Comparison of ENCODE assay signal across 8 cellular contexts in the genomic region with DNA sequence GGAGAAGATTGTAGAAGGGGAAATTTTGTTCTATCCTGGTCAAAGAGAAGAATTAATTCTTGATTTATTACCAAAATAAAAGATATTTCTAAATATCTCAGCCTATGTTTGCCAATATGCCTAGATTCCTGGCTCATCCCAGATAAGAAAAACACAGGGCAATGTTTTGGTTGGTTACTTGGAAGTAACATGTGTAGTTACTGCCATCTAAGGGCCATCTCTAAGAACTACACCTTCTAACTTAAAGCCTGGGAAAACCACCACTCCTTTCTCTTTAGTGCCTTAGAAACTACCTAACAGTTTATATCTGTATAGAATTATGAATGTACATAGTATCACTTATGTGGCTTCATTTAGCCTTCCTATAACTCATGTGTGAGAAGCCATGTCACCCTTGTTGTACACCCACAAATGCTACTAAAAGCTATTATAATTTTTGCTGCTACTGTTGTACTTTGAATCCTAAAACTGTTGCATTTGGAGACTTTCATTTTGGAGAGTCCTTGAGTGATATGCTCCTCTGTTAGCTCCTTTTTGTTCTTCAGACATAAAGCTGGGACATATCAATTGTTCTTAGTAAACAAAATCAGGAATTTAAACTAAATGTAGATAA. TPM values are rescaled to one million over a fixed set of nuclear protein-coding genes. Genes with fewer than 3 reads are reported as not detected.
DNase-seq lines count a peak whose midpoint lies in the region; ATAC-seq and TF ChIP-seq lines count a peak whose summit lies in the region.

No MANE protein-coding gene starts in this region.

- DNase-seq in GF-D8 (lab: John Stamatoyannopoulos, UW) (peak; percentile 5), MV-4-11 (lab: John Stamatoyannopoulos, UW) (peak; percentile 48), SK-N-SH (peak; percentile 47), NCI-H128 (lab: John Stamatoyannopoulos, UW; ENCODE audit: unreplicated experiment) (no peak)
- DNase-seq in naive thymus-derived CD4-positive, alpha-beta T cell, result peak in 7 of 9 donors; percentile 8 to 43 (median 32)
- no peak for DNase-seq in activated CD8-positive, alpha-beta memory T cell treated with anti-CD3 and anti-CD28 coated beads, Interleukin-2, amount 50 U/mL, for 4 hours
- DNase-seq in stimulated activated CD4-positive, alpha-beta T cell treated with anti-CD3 and anti-CD28 coated beads, Interleukin-4, amount 100 ng/mL, for 24 hours, result no peak

- H3K27me3 Mint-ChIP-seq in naive thymus-derived CD4-positive, alpha-beta T cell, result peaks cover 0 to 5% (median 0%) of the 10 kb centered on the region in 5 donors

- ATAC-seq in esophagus mucosa, result peak; percentile 76
- ATAC-seq in naive thymus-derived CD4-positive, alpha-beta T cell, result peak; percentile 36

- intact Hi-C loops in naive thymus-derived CD4-positive, alpha-beta T cell (cut with micrococcal nuclease), result loop anchor here (1.0 to 10.0 kb wide), 11 partner anchors 74 to 1077 kb away; partner anchors contain the start of genes CD1B (in 1 of the 2) and KIRREL1 (in 1 of the 2)

- H3F3A ChIP-seq in SK-N-SH (replicated peaks; ENCODE audit: insufficient read depth), result peaks cover 11% of the 10 kb centered on the region

- H3K36me3 ChIP-seq in SK-N-SH (replicated peaks in 1 of 2; ENCODE audit: control insufficient read depth in 1 of 2, insufficient read depth in 2 of 2, low read length in 1 of 2), result no peaks in the 10 kb centered on the region
- H3K36me3 ChIP-seq in naive thymus-derived CD4-positive, alpha-beta T cell (ENCODE audit: control insufficient read depth in 2 of 3, insufficient read depth in 3 of 3, low read length in 3 of 3), result no peaks in the 10 kb centered on the region

- TF ChIP-seq RAD21 in SK-N-SH (IDR thresholded peaks at IDR 0.05; ENCODE audit: low read length), result peak; percentile 76

- peaks cover 0 to under 1% (median 0%) of the 10 kb centered on the region in 5 donors for H3K36me3 Mint-ChIP-seq in naive thymus-derived CD4-positive, alpha-beta T cell

- H3K9me2 ChIP-seq in SK-N-SH, result no peaks in the 10 kb centered on the region

- no peak for TF ChIP-seq EP300 in SK-N-SH (IDR thresholded peaks at IDR 0.05; ENCODE audit: borderline replicate concordance in 1 of 2, low read depth in 1 of 2, low read length in 1 of 2)

- POLR2A ChIA-PET in SK-N-SH (lab: Yijun Ruan, JAX), result interaction anchor here (0.7 kb wide), 1 partner anchor 263 kb away, joined by 4 read pairs; no protein-coding TSS in a partner anchor
- POLR2A ChIA-PET in naive thymus-derived CD4-positive, alpha-beta T cell (lab: Charles Lee), result no interaction called here

- H3K27ac Mint-ChIP-seq in naive thymus-derived CD4-positive, alpha-beta T cell, result no peak overlapping the region

- peaks cover 0 to 4% of the 10 kb centered on the region in 2 experiments; a peak in 2 of 4 replicates for H3K4me1 ChIP-seq in SK-N-SH (ENCODE audit: control insufficient read depth in 1 of 2, insufficient read depth in 2 of 2, low read depth in 1 of 2, low read length in 1 of 2)
- H3K4me1 ChIP-seq in naive thymus-derived CD4-positive, alpha-beta T cell (ENCODE audit: control insufficient read depth in 2 of 2, insufficient read depth in 2 of 2, low read length in 2 of 2), result peaks cover 15 to 27% of the 10 kb centered on the region in 2 donors

- H4K20me1 ChIP-seq in SK-N-SH (ENCODE audit: insufficient read depth), result no peaks in the 10 kb centered on the region

- H3K9ac ChIP-seq in SK-N-SH, result no peak overlapping the region

- CTCF ChIA-PET in SK-N-SH (lab: Yijun Ruan, JAX), result interaction anchor here (0.6 to 2.2 kb wide), 19 partner anchors 10 to 1136 kb away, joined by 3 to 9 read pairs (median 3); no protein-coding TSS in a partner anchor
- CTCF ChIA-PET in naive thymus-derived CD4-positive, alpha-beta T cell (lab: Charles Lee), result interaction anchor here (0.6 to 5.8 kb wide), 10 partner anchors 10 to 869 kb away, joined by 3 to 60 read pairs (median 4); no protein-coding TSS in a partner anchor

- no peaks in the 10 kb centered on the region for H3K9me3 ChIP-seq in SK-N-SH
- H3K9me3 ChIP-seq in naive thymus-derived CD4-positive, alpha-beta T cell (ENCODE audit: control insufficient read depth in 2 of 3, low read length in 3 of 3), result no peaks in the 10 kb centered on the region

- no peak overlapping the region for H3K4me2 ChIP-seq in SK-N-SH

- H3K4me3 ChIP-seq in SK-N-SH (ENCODE audit: low read depth in 2 of 2, low read length in 1 of 2), result no peak overlapping the region; a peak in 1 of 4 replicates
- no peak overlapping the region for H3K4me3 ChIP-seq in naive thymus-derived CD4-positive, alpha-beta T cell (ENCODE audit: low read length)

- no peak overlapping the region for H3K27ac ChIP-seq in SK-N-SH (ENCODE audit: low read depth in 2 of 2, low read length in 1 of 2)
- H3K27ac ChIP-seq in naive thymus-derived CD4-positive, alpha-beta T cell (ENCODE audit: low read depth, low read length), result no peak overlapping the region

- TF ChIP-seq CTCF in SK-N-SH (IDR thresholded peaks at IDR 0.05), result peak; percentile 83

- no peaks in the 10 kb centered on the region for H3K9me3 Mint-ChIP-seq in naive thymus-derived CD4-positive, alpha-beta T cell

- H2AFZ ChIP-seq in SK-N-SH (ENCODE audit: low read depth), result peak overlapping the region; percentile 39; the same call in 1 of the 2 replicates

- no peak overlapping the region for H3K4me3 Mint-ChIP-seq in naive thymus-derived CD4-positive, alpha-beta T cell

- H3K27me3 ChIP-seq in SK-N-SH (ENCODE audit: insufficient read depth), result no peaks in the 10 kb centered on the region
- no peaks in the 10 kb centered on the region for H3K27me3 ChIP-seq in naive thymus-derived CD4-positive, alpha-beta T cell (ENCODE audit: control insufficient read depth in 2 of 2, insufficient read depth in 2 of 2, low read length in 2 of 2)

- no peaks in the 10 kb centered on the region for H3K79me2 ChIP-seq in SK-N-SH (ENCODE audit: insufficient read depth)

- H3K4me1 Mint-ChIP-seq in naive thymus-derived CD4-positive, alpha-beta T cell, result peaks cover 8 to 61% (median 16%) of the 10 kb centered on the region in 7 donors

TF ChIP-seq in SK-N-SH, 30 proteins besides CTCF, POLR2A, EP300 and RAD21:
- TF ChIP-seq SMC3 (IDR thresholded peaks at IDR 0.05; ENCODE audit: low read depth, low read length), result peak; percentile 37
- TF ChIP-seq RCOR1 (IDR thresholded peaks at IDR 0.05; ENCODE audit: low read length), result no peak

RNA-seq across cellular contexts. Expression of gene AIM2, which starts 4.5 kb away (rescaled TPM):
- polyA plus RNA-seq in SK-N-SH (2012; rRNA removed), result 1.1 TPM in 2 replicates
- 1.6 and 1.8 TPM in 2 replicates for polyA plus RNA-seq in SK-N-SH (2012; cell fraction: cytosol; rRNA removed)
- polyA plus RNA-seq in SK-N-SH (2012; cell fraction: nucleus; rRNA removed), result 0.42 and 1.2 TPM in 2 replicates
- 0.52 TPM for total RNA-seq in esophagus mucosa
- total RNA-seq in naive thymus-derived CD4-positive, alpha-beta T cell, result 1 to 10 TPM in 2 of 5 experiments, under 1 TPM in 2, not detected in 1; 0.32 to 8.8 (median 2.1) TPM
- not detected for polyA plus RNA-seq in naive thymus-derived CD4-positive, alpha-beta T cell

Comparison
In these comparisons a context has a peak if more than half of its experiments do, and no peak if none do; other contexts are left out.
1. DNase-seq: peak in GF-D8 (single experiment), MV-4-11 (single experiment), SK-N-SH (single experiment) and naive thymus-derived CD4-positive, alpha-beta T cell (7 of 9); none in NCI-H128 (single experiment), activated CD8-positive, alpha-beta memory T cell treated with anti-CD3 and anti-CD28 coated beads, Interleukin-2, amount 50 U/mL, for 4 hours (single experiment) and stimulated activated CD4-positive, alpha-beta T cell treated with anti-CD3 and anti-CD28 coated beads, Interleukin-4, amount 100 ng/mL, for 24 hours (single experiment).